Comparison of ENCODE assay signal across 2 cellular contexts in genomic region chr4:96676754-96677435, GRCh38.
TF ChIP-seq lines count a peak whose summit lies in the region.

No MANE protein-coding gene starts in this region.

TF ChIP-seq in HCT116, 20 proteins besides CTCF, POLR2A, EP300 and RAD21 (continued from another document):
- TF ChIP-seq, protein P1, sequence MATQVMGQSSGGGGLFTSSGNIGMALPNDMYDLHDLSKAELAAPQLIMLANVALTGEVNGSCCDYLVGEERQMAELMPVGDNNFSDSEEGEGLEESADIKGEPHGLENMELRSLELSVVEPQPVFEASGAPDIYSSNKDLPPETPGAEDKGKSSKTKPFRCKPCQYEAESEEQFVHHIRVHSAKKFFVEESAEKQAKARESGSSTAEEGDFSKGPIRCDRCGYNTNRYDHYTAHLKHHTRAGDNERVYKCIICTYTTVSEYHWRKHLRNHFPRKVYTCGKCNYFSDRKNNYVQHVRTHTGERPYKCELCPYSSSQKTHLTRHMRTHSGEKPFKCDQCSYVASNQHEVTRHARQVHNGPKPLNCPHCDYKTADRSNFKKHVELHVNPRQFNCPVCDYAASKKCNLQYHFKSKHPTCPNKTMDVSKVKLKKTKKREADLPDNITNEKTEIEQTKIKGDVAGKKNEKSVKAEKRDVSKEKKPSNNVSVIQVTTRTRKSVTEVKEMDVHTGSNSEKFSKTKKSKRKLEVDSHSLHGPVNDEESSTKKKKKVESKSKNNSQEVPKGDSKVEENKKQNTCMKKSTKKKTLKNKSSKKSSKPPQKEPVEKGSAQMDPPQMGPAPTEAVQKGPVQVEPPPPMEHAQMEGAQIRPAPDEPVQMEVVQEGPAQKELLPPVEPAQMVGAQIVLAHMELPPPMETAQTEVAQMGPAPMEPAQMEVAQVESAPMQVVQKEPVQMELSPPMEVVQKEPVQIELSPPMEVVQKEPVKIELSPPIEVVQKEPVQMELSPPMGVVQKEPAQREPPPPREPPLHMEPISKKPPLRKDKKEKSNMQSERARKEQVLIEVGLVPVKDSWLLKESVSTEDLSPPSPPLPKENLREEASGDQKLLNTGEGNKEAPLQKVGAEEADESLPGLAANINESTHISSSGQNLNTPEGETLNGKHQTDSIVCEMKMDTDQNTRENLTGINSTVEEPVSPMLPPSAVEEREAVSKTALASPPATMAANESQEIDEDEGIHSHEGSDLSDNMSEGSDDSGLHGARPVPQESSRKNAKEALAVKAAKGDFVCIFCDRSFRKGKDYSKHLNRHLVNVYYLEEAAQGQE (IDR thresholded peaks at IDR 0.05; ENCODE audit: low read depth) = no peak
- TF ChIP-seq YY1 (IDR thresholded peaks at IDR 0.05; ENCODE audit: extremely low read depth, insufficient replicate concordance, low read depth, low read length) = no peak
- TF ChIP-seq FOSL1 (IDR thresholded peaks at IDR 0.05; ENCODE audit: low read depth) = no peak
- TF ChIP-seq EZH2 (IDR thresholded peaks at IDR 0.05) = no peak
- no peak for TF ChIP-seq ZFX (IDR thresholded peaks at IDR 0.05)
- no peak for TF ChIP-seq ELF1 (IDR thresholded peaks at IDR 0.05; ENCODE audit: borderline replicate concordance, low read depth)
- no peak for TF ChIP-seq TCF7L2 (IDR thresholded peaks at IDR 0.05; ENCODE audit: borderline replicate concordance, extremely low read depth, insufficient read depth, insufficient read length)
- TF ChIP-seq EZH2phosphoT487 (IDR thresholded peaks at IDR 0.05; ENCODE audit: borderline replicate concordance) = no peak
TF ChIP-seq in HCT116: peak in this region for 0.

TF ChIP-seq in endothelial cell of umbilical vein, 7 proteins besides CTCF, POLR2A, EP300 and RAD21 (continued from another document):
- no peak for TF ChIP-seq POLR2AphosphoS5 (IDR thresholded peaks at IDR 0.05; ENCODE audit: insufficient read depth, low read depth, low read length)
- no peak for TF ChIP-seq EZH2 (IDR thresholded peaks at IDR 0.05; ENCODE audit: borderline replicate concordance, low read depth, low read length, severe bottlenecking)
- TF ChIP-seq FOS (IDR thresholded peaks at IDR 0.05; ENCODE audit: borderline replicate concordance, insufficient read depth, low read length) = no peak
